In the genomic region with DNA sequence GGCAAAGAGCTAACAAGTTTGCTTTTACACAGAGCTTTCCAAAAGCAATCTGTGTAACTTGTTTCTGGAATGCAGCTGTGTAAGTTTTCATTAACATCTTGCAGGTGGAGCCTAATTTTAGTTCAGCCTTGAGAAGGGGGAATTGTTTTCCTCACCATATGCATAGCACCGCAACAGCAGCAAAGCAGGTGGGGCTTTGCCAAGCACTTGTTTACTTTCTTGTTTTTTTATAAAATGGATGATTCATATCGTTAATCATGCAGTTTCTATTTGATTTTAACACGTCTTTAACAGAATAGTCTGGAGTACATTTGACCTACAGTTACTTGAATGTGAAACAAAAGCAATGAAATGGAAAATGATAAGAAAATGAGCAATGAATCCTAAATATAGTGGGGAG, we compare ENCODE assay signal across 12 cellular contexts.
A peak's percentile ranks its signal among the peaks of the same experiment; 100 is the strongest.
DNase-seq lines count a peak whose midpoint lies in the region; ATAC-seq, FAIRE-seq and TF ChIP-seq lines count a peak whose summit lies in the region.
"Had no signal": no experiment of that assay in that cellular context is flagged by ENCODE, and none has a peak within 500 bp of the region (broad histone marks: within the 10 kb centered on the region; RNA-seq: fewer than 3 reads in every experiment).

No MANE protein-coding gene starts in this region.

- H3K27me3 Mint-ChIP-seq in activated naive CD8-positive, alpha-beta T cell treated with anti-CD3 and anti-CD28 coated beads, Interleukin-2, amount 50 U/mL, for 24 hours, result no peaks in the 10 kb centered on the region
- H3K27me3 Mint-ChIP-seq in activated CD4-positive, alpha-beta T cell treated with anti-CD3 and anti-CD28 coated beads for 36 hours, result no peaks in the 10 kb centered on the region

- H3K4me3 Mint-ChIP-seq in activated naive CD8-positive, alpha-beta T cell treated with anti-CD3 and anti-CD28 coated beads, Interleukin-2, amount 50 U/mL, for 24 hours, result no peak overlapping the region
- no peak overlapping the region for H3K4me3 Mint-ChIP-seq in activated CD4-positive, alpha-beta T cell treated with anti-CD3 and anti-CD28 coated beads for 36 hours

- H3K27ac Mint-ChIP-seq in activated naive CD8-positive, alpha-beta T cell treated with anti-CD3 and anti-CD28 coated beads, Interleukin-2, amount 50 U/mL, for 24 hours, result no peak overlapping the region
- H3K27ac Mint-ChIP-seq in activated CD4-positive, alpha-beta T cell treated with anti-CD3 and anti-CD28 coated beads for 36 hours, result no peak overlapping the region

- H3K4me3 ChIP-seq in BLaER1, result no peak overlapping the region

- no peaks in the 10 kb centered on the region for H4K20me1 ChIP-seq in BLaER1

- H3K36me3 Mint-ChIP-seq in activated naive CD8-positive, alpha-beta T cell treated with anti-CD3 and anti-CD28 coated beads, Interleukin-2, amount 50 U/mL, for 24 hours (ENCODE audit: low read depth), result no peaks in the 10 kb centered on the region
- no peaks in the 10 kb centered on the region for H3K36me3 Mint-ChIP-seq in activated CD4-positive, alpha-beta T cell treated with anti-CD3 and anti-CD28 coated beads for 36 hours (ENCODE audit: low read depth)

- intact Hi-C loops in activated CD4-positive, alpha-beta T cell treated with anti-CD3 and anti-CD28 coated beads for 36 hours (cut with DNase I, micrococcal nuclease), result no loop called here

- H3K9me3 ChIP-seq in BLaER1, result no peaks in the 10 kb centered on the region

- CTCF ChIA-PET in activated CD4-positive, alpha-beta T cell treated with anti-CD3 and anti-CD28 coated beads for 36 hours (lab: Charles Lee), result no interaction called here

- H3K9ac ChIP-seq in BLaER1, result no peak overlapping the region

- TF ChIP-seq POLR2A in GM12891 (IDR thresholded peaks at IDR 0.05; ENCODE audit: low read depth, low read length), result no peak

- H3K27ac ChIP-seq in BLaER1 (no peak overlapping the region), VCaP (peak overlapping the region; percentile 37)

- no peaks in the 10 kb centered on the region for H3K27me3 ChIP-seq in BLaER1

- POLR2A ChIA-PET in activated CD4-positive, alpha-beta T cell treated with anti-CD3 and anti-CD28 coated beads for 36 hours (lab: Charles Lee), result no interaction called here

- no peaks in the 10 kb centered on the region for H3K4me1 Mint-ChIP-seq in activated naive CD8-positive, alpha-beta T cell treated with anti-CD3 and anti-CD28 coated beads, Interleukin-2, amount 50 U/mL, for 24 hours
- no peaks in the 10 kb centered on the region for H3K4me1 Mint-ChIP-seq in activated CD4-positive, alpha-beta T cell treated with anti-CD3 and anti-CD28 coated beads for 36 hours

- peak overlapping the region; percentile 23 for H3K4me2 ChIP-seq in BLaER1

- FAIRE-seq in islet of Langerhans (lab: Jason Lieb, UNC) (peak; percentile 90), GM12891 (lab: Jason Lieb, UNC) (no peak)

- DNase-seq in activated naive CD8-positive, alpha-beta T cell treated with anti-CD3 and anti-CD28 coated beads, Interleukin-2, amount 50 U/mL, for 24 hours, result no peak
- no peak for DNase-seq in ureter (ENCODE audit: low spot score)
- no peak for DNase-seq in activated CD4-positive, alpha-beta T cell treated with anti-CD3 and anti-CD28 coated beads for 36 hours
- DNase-seq in GM12891 (ENCODE audit: insufficient read length, low spot score), result no peak
- DNase-seq: AML-193, caudate nucleus, hypothalamus, NCI-H1436 treated with DMSO at 0.1 percent for 48 hours had no signal

- H3K9me3 Mint-ChIP-seq in activated naive CD8-positive, alpha-beta T cell treated with anti-CD3 and anti-CD28 coated beads, Interleukin-2, amount 50 U/mL, for 24 hours, result peaks cover 17% of the 10 kb centered on the region
- peaks cover 6% of the 10 kb centered on the region for H3K9me3 Mint-ChIP-seq in activated CD4-positive, alpha-beta T cell treated with anti-CD3 and anti-CD28 coated beads for 36 hours (ENCODE audit: low read depth)

- H3K4me1 ChIP-seq in BLaER1, result peaks cover 31% of the 10 kb centered on the region

- TF ChIP-seq CTCF in VCaP (conservative IDR thresholded peaks at IDR 0.05), result no peak

- peak; percentile 67 for ATAC-seq in HG02885 (IDR thresholded peaks at IDR 0.05; ENCODE audit: poor library complexity, unreplicated experiment)
- no peak for ATAC-seq in activated naive CD8-positive, alpha-beta T cell treated with anti-CD3 and anti-CD28 coated beads, Interleukin-2, amount 50 U/mL, for 24 hours
- ATAC-seq in activated CD4-positive, alpha-beta T cell treated with anti-CD3 and anti-CD28 coated beads for 36 hours, result no peak

- H3K36me3 ChIP-seq in BLaER1, result no peaks in the 10 kb centered on the region

TF ChIP-seq in GM12891, 5 proteins besides CTCF, POLR2A, EP300 and RAD21:
- TF ChIP-seq TAF1 (IDR thresholded peaks at IDR 0.05; ENCODE audit: low read depth, low read length) (no peak), PAX5 (IDR thresholded peaks at IDR 0.05; ENCODE audit: insufficient read depth, low read length, severe bottlenecking) (no peak), POU2F2 (IDR thresholded peaks at IDR 0.05; ENCODE audit: low read depth, low read length) (no peak), POLR2AphosphoS5 (IDR thresholded peaks at IDR 0.05; ENCODE audit: low read depth, low read length) (no peak), SPI1 (IDR thresholded peaks at IDR 0.05; ENCODE audit: low read depth, low read length) (no peak)
TF ChIP-seq in GM12891: peak in this region for 0.
